19 cellular contexts compared by ENCODE assay signal in genomic region chr2:159153463-159153862, GRCh38.
A peak's percentile ranks its signal among the peaks of the same experiment; 100 is the strongest.
DNase-seq lines count a peak whose midpoint lies in the region; ATAC-seq, FAIRE-seq and TF ChIP-seq lines count a peak whose summit lies in the region.
"Had no signal": no experiment of that assay in that cellular context is flagged by ENCODE, and none has a peak within 500 bp of the region (broad histone marks: within the 10 kb centered on the region; RNA-seq: fewer than 3 reads in every experiment).

No MANE protein-coding gene starts in this region.

- peak overlapping the region; percentile 80 for H3K4me2 ChIP-seq in keratinocyte (ENCODE audit: control insufficient read depth, extremely low read depth, insufficient read depth, low read depth, low read length)
- H3K4me2 ChIP-seq: KMS-11 had no signal

- DNase-seq in activated naive CD8-positive, alpha-beta T cell treated with anti-CD3 and anti-CD28 coated beads, Interleukin-2, amount 10 ng/mL, durations not matched to agents 7 days and 5 days, result no peak
- DNase-seq in activated naive CD8-positive, alpha-beta T cell treated with anti-CD3 and anti-CD28 coated beads, Interleukin-2, amount 50 U/mL, for 24 hours, result no peak
- DNase-seq in SW480 (ENCODE audit: low spot score), result peak; percentile 97
- peak; percentile 50 for DNase-seq in keratinocyte (ENCODE audit: low read depth, low spot score)
- DNase-seq in suprapubic skin (ENCODE audit: low spot score in 2 of 2), result no peak
- no peak for DNase-seq in omental fat pad (ENCODE audit: low spot score)
- no peak for DNase-seq in prostate gland (ENCODE audit: low spot score)
- DNase-seq: activated CD4-positive, alpha-beta T cell treated with anti-CD3 and anti-CD28 coated beads, Interleukin-2, amount 10 ng/mL, durations not matched to agents 7 days and 5 days; activated T-cell treated with anti-CD3 and anti-CD28 coated beads, Interleukin-2, amount 50 U/mL, for 24 hours; COR-L47; dorsolateral prefrontal cortex; NCI-H1930; NCI-H748 treated with DMSO at 0.1 percent for 48 hours; ovary; spleen; stimulated activated naive CD8-positive, alpha-beta T cell treated with anti-CD3 and anti-CD28 coated beads, Interleukin-15, Interleukin-2, amounts not matched to agents 100 U/mL and 50 U/mL, for 24 hours had no signal

- H3K9ac ChIP-seq in keratinocyte (ENCODE audit: control insufficient read depth, extremely low read depth, insufficient read depth, low read length), result no peak overlapping the region
- H3K9ac ChIP-seq: KMS-11 had no signal

- H3K36me3 ChIP-seq in keratinocyte (ENCODE audit: control insufficient read depth in 2 of 2, extremely low read depth in 1 of 2, insufficient read depth in 2 of 2, low read length in 2 of 2) (peaks cover 11 to 18% of the 10 kb centered on the region in 2 experiments), suprapubic skin (peaks cover 8% of the 10 kb centered on the region), prostate gland (no peaks in the 10 kb centered on the region)
- H3K36me3 ChIP-seq: ovary had no signal

- H2AFZ ChIP-seq in keratinocyte (ENCODE audit: control insufficient read depth, low read length), result no peak overlapping the region

- no peaks in the 10 kb centered on the region for H3K27me3 Mint-ChIP-seq in activated naive CD8-positive, alpha-beta T cell treated with anti-CD3 and anti-CD28 coated beads, Interleukin-2, amount 10 ng/mL, durations not matched to agents 7 days and 5 days
- H3K27me3 Mint-ChIP-seq in activated naive CD8-positive, alpha-beta T cell treated with anti-CD3 and anti-CD28 coated beads, Interleukin-2, amount 50 U/mL, for 24 hours, result no peaks in the 10 kb centered on the region
- H3K27me3 Mint-ChIP-seq: activated CD4-positive, alpha-beta T cell treated with anti-CD3 and anti-CD28 coated beads, Interleukin-2, amount 10 ng/mL, durations not matched to agents 7 days and 5 days; activated T-cell treated with anti-CD3 and anti-CD28 coated beads, Interleukin-2, amount 50 U/mL, for 24 hours had no signal

- dilution Hi-C loops in keratinocyte (cut with MboI; ENCODE audit: extremely low pct_ligation_motif_present, low sequenced_read_pairs), result no loop called here

- no peak overlapping the region for H3K4me3 Mint-ChIP-seq in activated naive CD8-positive, alpha-beta T cell treated with anti-CD3 and anti-CD28 coated beads, Interleukin-2, amount 10 ng/mL, durations not matched to agents 7 days and 5 days
- no peak overlapping the region for H3K4me3 Mint-ChIP-seq in activated naive CD8-positive, alpha-beta T cell treated with anti-CD3 and anti-CD28 coated beads, Interleukin-2, amount 50 U/mL, for 24 hours
- H3K4me3 Mint-ChIP-seq: activated CD4-positive, alpha-beta T cell treated with anti-CD3 and anti-CD28 coated beads, Interleukin-2, amount 10 ng/mL, durations not matched to agents 7 days and 5 days; activated T-cell treated with anti-CD3 and anti-CD28 coated beads, Interleukin-2, amount 50 U/mL, for 24 hours; T-helper 2 cell treated with Interferon-gamma antibody and Interleukin-4, amounts not matched to agents 5 μg/mL and 100 μg/mL, for 36 hours had no signal

- ATAC-seq in activated naive CD8-positive, alpha-beta T cell treated with anti-CD3 and anti-CD28 coated beads, Interleukin-2, amount 10 ng/mL, durations not matched to agents 7 days and 5 days (ENCODE audit: low read depth), result peak; percentile 45
- ATAC-seq in activated naive CD8-positive, alpha-beta T cell treated with anti-CD3 and anti-CD28 coated beads, Interleukin-2, amount 50 U/mL, for 24 hours, result no peak
- ATAC-seq in omental fat pad (ENCODE audit: low FRiP score), result no peak
- ATAC-seq in HG03045 (IDR thresholded peaks at IDR 0.05; ENCODE audit: unreplicated experiment), result no peak
- ATAC-seq: stimulated activated naive CD8-positive, alpha-beta T cell treated with anti-CD3 and anti-CD28 coated beads, Interleukin-15, Interleukin-2, amounts not matched to agents 100 U/mL and 50 U/mL, for 24 hours had no signal

- peaks cover 4% of the 10 kb centered on the region for H3K9me1 ChIP-seq in keratinocyte (ENCODE audit: control insufficient read depth, extremely low read depth, insufficient read depth, low read length)

- H3K27ac Mint-ChIP-seq in activated naive CD8-positive, alpha-beta T cell treated with anti-CD3 and anti-CD28 coated beads, Interleukin-2, amount 10 ng/mL, durations not matched to agents 7 days and 5 days, result no peak overlapping the region
- H3K27ac Mint-ChIP-seq in activated naive CD8-positive, alpha-beta T cell treated with anti-CD3 and anti-CD28 coated beads, Interleukin-2, amount 50 U/mL, for 24 hours, result no peak overlapping the region
- H3K27ac Mint-ChIP-seq: activated CD4-positive, alpha-beta T cell treated with anti-CD3 and anti-CD28 coated beads, Interleukin-2, amount 10 ng/mL, durations not matched to agents 7 days and 5 days; activated T-cell treated with anti-CD3 and anti-CD28 coated beads, Interleukin-2, amount 50 U/mL, for 24 hours; T-helper 2 cell treated with Interferon-gamma antibody and Interleukin-4, amounts not matched to agents 5 μg/mL and 100 μg/mL, for 36 hours had no signal

- H3K9me3 Mint-ChIP-seq in activated naive CD8-positive, alpha-beta T cell treated with anti-CD3 and anti-CD28 coated beads, Interleukin-2, amount 10 ng/mL, durations not matched to agents 7 days and 5 days, result no peaks in the 10 kb centered on the region
- no peaks in the 10 kb centered on the region for H3K9me3 Mint-ChIP-seq in activated naive CD8-positive, alpha-beta T cell treated with anti-CD3 and anti-CD28 coated beads, Interleukin-2, amount 50 U/mL, for 24 hours
- H3K9me3 Mint-ChIP-seq: activated CD4-positive, alpha-beta T cell treated with anti-CD3 and anti-CD28 coated beads, Interleukin-2, amount 10 ng/mL, durations not matched to agents 7 days and 5 days; activated T-cell treated with anti-CD3 and anti-CD28 coated beads, Interleukin-2, amount 50 U/mL, for 24 hours; T-helper 2 cell treated with Interferon-gamma antibody and Interleukin-4, amounts not matched to agents 5 μg/mL and 100 μg/mL, for 36 hours had no signal

- H3K9me3 ChIP-seq in keratinocyte (ENCODE audit: control insufficient read depth, low read depth, low read length), result no peaks in the 10 kb centered on the region
- H3K9me3 ChIP-seq in suprapubic skin, result no peaks in the 10 kb centered on the region
- no peaks in the 10 kb centered on the region for H3K9me3 ChIP-seq in prostate gland
- H3K9me3 ChIP-seq: ovary, spleen had no signal

- intact Hi-C loops in prostate gland (cut with DNase I), result no loop called here

- FAIRE-seq in keratinocyte (lab: Jason Lieb, UNC), result peak; percentile 84

- H3K27ac ChIP-seq in keratinocyte (ENCODE audit: control insufficient read depth, insufficient read depth, low read length) (peak overlapping the region; percentile 88), suprapubic skin (peak overlapping the region; percentile 89), prostate gland (no peak overlapping the region)
- H3K27ac ChIP-seq: dorsolateral prefrontal cortex, KMS-11, ovary, spleen had no signal

- H3K79me2 ChIP-seq in keratinocyte (ENCODE audit: control insufficient read depth, insufficient read depth, low read length), result no peaks in the 10 kb centered on the region

- H3K36me3 Mint-ChIP-seq in activated naive CD8-positive, alpha-beta T cell treated with anti-CD3 and anti-CD28 coated beads, Interleukin-2, amount 10 ng/mL, durations not matched to agents 7 days and 5 days, result no peaks in the 10 kb centered on the region
- no peaks in the 10 kb centered on the region for H3K36me3 Mint-ChIP-seq in activated naive CD8-positive, alpha-beta T cell treated with anti-CD3 and anti-CD28 coated beads, Interleukin-2, amount 50 U/mL, for 24 hours (ENCODE audit: low read depth)

- H3K4me3 ChIP-seq in keratinocyte (ENCODE audit: control insufficient read depth in 2 of 3, extremely low read depth in 1 of 3, insufficient read depth in 2 of 3, low read depth in 1 of 3, low read length in 3 of 3) (no peak overlapping the region), suprapubic skin (no peak overlapping the region), prostate gland (no peak overlapping the region)
- H3K4me3 ChIP-seq: dorsolateral prefrontal cortex, ovary, spleen had no signal

- H4K20me1 ChIP-seq in keratinocyte (ENCODE audit: control insufficient read depth, extremely low read depth, insufficient read depth, low read length), result no peaks in the 10 kb centered on the region

- peaks cover 10% of the 10 kb centered on the region for H3K4me1 Mint-ChIP-seq in activated naive CD8-positive, alpha-beta T cell treated with anti-CD3 and anti-CD28 coated beads, Interleukin-2, amount 10 ng/mL, durations not matched to agents 7 days and 5 days
- H3K4me1 Mint-ChIP-seq in activated naive CD8-positive, alpha-beta T cell treated with anti-CD3 and anti-CD28 coated beads, Interleukin-2, amount 50 U/mL, for 24 hours, result peaks cover 17% of the 10 kb centered on the region

- TF ChIP-seq CTCF in keratinocyte (optimal IDR thresholded peaks at IDR 0.05 in 1 of 3, IDR thresholded peaks at IDR 0.05 in 1 of 3, conservative IDR thresholded peaks at IDR 0.05 in 1 of 3; ENCODE audit: extremely low read depth in 1 of 3, insufficient read depth in 2 of 3, low read length in 3 of 3), result no peak
- TF ChIP-seq CTCF in suprapubic skin (IDR thresholded peaks at IDR 0.05), result no peak
- no peak for TF ChIP-seq CTCF in omental fat pad (IDR thresholded peaks at IDR 0.05)
- no peak for TF ChIP-seq CTCF in prostate gland (IDR thresholded peaks at IDR 0.05)

- POLR2A ChIA-PET in activated naive CD8-positive, alpha-beta T cell treated with anti-CD3 and anti-CD28 coated beads, Interleukin-2, amount 10 ng/mL, durations not matched to agents 7 days and 5 days (lab: Charles Lee), result no interaction called here

- H3K27me3 ChIP-seq in keratinocyte (ENCODE audit: control insufficient read depth, extremely low read depth, insufficient read depth, low read length) (no peaks in the 10 kb centered on the region), suprapubic skin (no peaks in the 10 kb centered on the region), prostate gland (replicated peaks; ENCODE audit: insufficient read depth) (no peaks in the 10 kb centered on the region)
- H3K27me3 ChIP-seq: dorsolateral prefrontal cortex, ovary, spleen had no signal

- 49% methylated on average over 4 of the region's 4 CpGs for WGBS in suprapubic skin
- WGBS in prostate gland, result 73% methylated on average over 4 of the region's 4 CpGs

- H3K4me1 ChIP-seq in keratinocyte (ENCODE audit: control insufficient read depth, extremely low read depth, insufficient read depth, low read length) (peaks cover 56% of the 10 kb centered on the region), suprapubic skin (peaks cover 88% of the 10 kb centered on the region), prostate gland (replicated peaks) (peaks cover 5% of the 10 kb centered on the region)

- no peak for TF ChIP-seq EP300 in suprapubic skin (IDR thresholded peaks at IDR 0.05)

- TF ChIP-seq POLR2A in suprapubic skin (IDR thresholded peaks at IDR 0.05) (no peak), prostate gland (IDR thresholded peaks at IDR 0.05) (no peak)

Comparison
In these comparisons a context has a peak if more than half of its experiments do, and no peak if none do; other contexts are left out.
1. DNase-seq: peak in SW480 (single experiment) and keratinocyte (single experiment); none in activated naive CD8-positive, alpha-beta T cell treated with anti-CD3 and anti-CD28 coated beads, Interleukin-2, amount 10 ng/mL, durations not matched to agents 7 days and 5 days (single experiment), activated naive CD8-positive, alpha-beta T cell treated with anti-CD3 and anti-CD28 coated beads, Interleukin-2, amount 50 U/mL, for 24 hours (single experiment), suprapubic skin (0 of 2), omental fat pad (single experiment) and prostate gland (single experiment).
2. H3K27ac ChIP-seq: peak in keratinocyte (single experiment) and suprapubic skin (single experiment); none in prostate gland (0 of 2).